ENCODE assay signal across 18 cellular contexts in the genomic region with DNA sequence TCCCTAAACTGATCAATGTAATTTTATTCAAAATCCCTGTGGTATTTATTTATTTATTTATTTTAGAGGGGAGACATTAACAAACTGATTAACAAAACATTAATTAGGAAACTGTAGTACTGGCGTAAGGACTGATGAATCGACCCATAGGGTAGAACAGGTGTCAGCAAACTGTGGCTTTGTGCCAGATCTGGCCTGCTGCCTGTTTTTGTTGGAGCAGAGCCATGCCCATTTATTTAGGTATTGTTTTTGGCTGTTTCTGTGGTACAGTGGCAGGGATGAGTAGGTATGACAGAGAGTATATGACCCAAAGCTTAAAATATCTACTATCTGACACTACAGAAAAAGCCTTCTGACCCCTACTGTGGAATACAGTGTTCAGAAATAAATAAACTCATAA.
DNase-seq lines count a peak whose midpoint lies in the region; ATAC-seq, FAIRE-seq and TF ChIP-seq lines count a peak whose summit lies in the region.
"Had no signal": no experiment of that assay in that cellular context is flagged by ENCODE, and none has a peak within 500 bp of the region (broad histone marks: within the 10 kb centered on the region; RNA-seq: fewer than 3 reads in every experiment).

No MANE protein-coding gene starts in this region.

- intact Hi-C loops in sigmoid colon (cut with DNase I): no loop called here

- H3K4me3 ChIP-seq in KMS-11 (IDR thresholded peaks at IDR 0.05; ENCODE audit: insufficient read depth, low read depth, low read length) (no peak overlapping the region), small intestine (ENCODE audit: low read depth in 1 of 2, low read length in 2 of 2) (no peak overlapping the region), sigmoid colon (no peak overlapping the region)
- H3K4me3 ChIP-seq: esophagus squamous epithelium, lung, spleen had no signal

- no peak for TF ChIP-seq POLR2A in sigmoid colon (IDR thresholded peaks at IDR 0.05)

- TF ChIP-seq EP300 in sigmoid colon (IDR thresholded peaks at IDR 0.05): no peak

- H3K36me3 ChIP-seq in KMS-11 (ENCODE audit: insufficient read depth) (no peaks in the 10 kb centered on the region), small intestine (ENCODE audit: control insufficient read depth in 2 of 2, insufficient read depth in 2 of 2, low read length in 2 of 2) (no peaks in the 10 kb centered on the region), sigmoid colon (no peaks in the 10 kb centered on the region)
- H3K36me3 ChIP-seq: esophagus squamous epithelium, spleen had no signal

- no peaks in the 10 kb centered on the region for H4K20me1 ChIP-seq in KMS-11 (ENCODE audit: insufficient read depth)

- no peaks in the 10 kb centered on the region for H3K79me2 ChIP-seq in KMS-11 (ENCODE audit: insufficient read depth, low read depth)

- peak; percentile 51 for DNase-seq in DMS153 (lab: John Stamatoyannopoulos, UW)
- peak; percentile 93 for DNase-seq in NCI-H69 (lab: John Stamatoyannopoulos, UW)
- DNase-seq in left lobe of liver (ENCODE audit: low spot score): peak; percentile 66
- no peak for DNase-seq in small intestine
- no peak for DNase-seq in stimulated activated CD4-positive, alpha-beta T cell treated with anti-CD3 and anti-CD28 coated beads, Interleukin-2, amount 100 ng/mL, for 48 hours
- no peak for DNase-seq in sigmoid colon
- DNase-seq: activated CD8-positive, alpha-beta memory T cell treated with anti-CD3 and anti-CD28 coated beads, Interleukin-2, amount 10 ng/mL, durations not matched to agents 7 days and 5 days; DND-41; esophagus squamous epithelium; HCEC 1CT; Karpas-422; naive thymus-derived CD8-positive, alpha-beta T cell; NCI-H1930; SIG-M5; spleen had no signal

- WGBS in small intestine, 3 donors: 17 to 64% (median 31%) methylated on average over 2 of the region's 2 CpGs
- 23 to 68% methylated on average over 2 of the region's 2 CpGs for WGBS in sigmoid colon, 2 donors

- no peak overlapping the region for H3K9ac ChIP-seq in KMS-11

- H3K4me2 ChIP-seq in KMS-11: peak overlapping the region; percentile 19; the same call in 1 of the 2 replicates

- peaks cover 18% of the 10 kb centered on the region for H3K4me1 ChIP-seq in KMS-11 (ENCODE audit: low read depth, poor library complexity, severe bottlenecking)
- no peaks in the 10 kb centered on the region for H3K4me1 ChIP-seq in small intestine (ENCODE audit: control insufficient read depth in 2 of 2, insufficient read depth in 1 of 2, low read depth in 1 of 2, low read length in 1 of 2)
- no peaks in the 10 kb centered on the region for H3K4me1 ChIP-seq in sigmoid colon
- H3K4me1 ChIP-seq: esophagus squamous epithelium, spleen had no signal

- H3K27me3 ChIP-seq in KMS-11 (ENCODE audit: insufficient read depth, low read depth) (no peaks in the 10 kb centered on the region), small intestine (ENCODE audit: control insufficient read depth in 2 of 2, insufficient read depth in 2 of 2, low read length in 2 of 2) (no peaks in the 10 kb centered on the region), sigmoid colon (no peaks in the 10 kb centered on the region)
- H3K27me3 ChIP-seq: esophagus squamous epithelium, spleen had no signal

- no peak for FAIRE-seq in small intestine (lab: Jason Lieb, UNC)
- FAIRE-seq: GM19239 had no signal

- H2AFZ ChIP-seq in KMS-11 (ENCODE audit: low read depth): no peak overlapping the region

- no peaks in the 10 kb centered on the region for H3K9me3 ChIP-seq in small intestine (ENCODE audit: control insufficient read depth, low read depth)
- H3K9me3 ChIP-seq in sigmoid colon: peaks cover 0 to 5% (median 0%) of the 10 kb centered on the region in 4 donors

- H3K27ac ChIP-seq in KMS-11 (no peak overlapping the region), small intestine (ENCODE audit: low read depth in 1 of 2, low read length in 1 of 2) (no peak overlapping the region), sigmoid colon (no peak overlapping the region)
- H3K27ac ChIP-seq: esophagus squamous epithelium, spleen had no signal

- TF ChIP-seq CTCF in KMS-11 (conservative IDR thresholded peaks at IDR 0.05; ENCODE audit: low read depth, low read length): no peak
- TF ChIP-seq CTCF in sigmoid colon (IDR thresholded peaks at IDR 0.05): no peak

- peak; percentile 57 for ATAC-seq in left lobe of liver
- ATAC-seq: activated CD8-positive, alpha-beta memory T cell treated with anti-CD3 and anti-CD28 coated beads, Interleukin-2, amount 10 ng/mL, durations not matched to agents 7 days and 5 days; naive thymus-derived CD8-positive, alpha-beta T cell had no signal

Comparison
In these comparisons a context has a peak if more than half of its experiments do, and no peak if none do; other contexts are left out.
1. DNase-seq: peak in DMS153 (single experiment), NCI-H69 (single experiment) and left lobe of liver (single experiment); none in small intestine (single experiment), stimulated activated CD4-positive, alpha-beta T cell treated with anti-CD3 and anti-CD28 coated beads, Interleukin-2, amount 100 ng/mL, for 48 hours (0 of 2) and sigmoid colon (single experiment).